Comparison of ENCODE assay signal across 27 cellular contexts in genomic region chr10:128594688-128595087, GRCh38.
"Had no signal": no experiment of that assay in that cellular context is flagged by ENCODE, and none has a peak within 500 bp of the region (broad histone marks: within the 10 kb centered on the region; RNA-seq: fewer than 3 reads in every experiment).

No MANE protein-coding gene starts in this region.

- H3K27me3 ChIP-seq: colonic mucosa, esophagus squamous epithelium, foreskin keratinocyte, gastrocnemius medialis, heart left ventricle, heart right ventricle had no signal

- FAIRE-seq: colon, endometrium, endothelial cell of umbilical vein, frontal cortex had no signal

- H3K9me3 ChIP-seq: colonic mucosa, gastrocnemius medialis had no signal

- DNase-seq: colonic mucosa; cortex of kidney; dermis blood vessel endothelial cell; dorsolateral prefrontal cortex; effector CD4-positive, alpha-beta T cell; effector CD8-positive, alpha-beta T cell; effector memory CD4-positive, alpha-beta T cell; effector memory CD8-positive, alpha-beta T cell; endodermal cell; erythroblast; esophagus squamous epithelium; foreskin fibroblast; foreskin keratinocyte; foreskin melanocyte; gastrocnemius medialis; glutamatergic neuron; head of caudate nucleus; heart left ventricle; heart right ventricle had no signal

- H3K4me1 ChIP-seq: colonic mucosa, esophagus squamous epithelium, foreskin keratinocyte, gastrocnemius medialis, gastroesophageal sphincter, heart left ventricle, heart right ventricle had no signal

- H3K36me3 ChIP-seq: colonic mucosa, esophagus squamous epithelium, gastrocnemius medialis, gastroesophageal sphincter, heart left ventricle, heart right ventricle had no signal

- H3K4me3 ChIP-seq: colonic mucosa, coronary artery, dorsolateral prefrontal cortex, esophagus squamous epithelium, gastrocnemius medialis, gastroesophageal sphincter, heart left ventricle, heart right ventricle had no signal

- H3K27ac ChIP-seq: colonic mucosa, coronary artery, dorsolateral prefrontal cortex, epithelial cell of prostate, esophagus squamous epithelium, foreskin keratinocyte, gastrocnemius medialis, gastroesophageal sphincter, heart left ventricle, heart right ventricle had no signal

- ATAC-seq: effector memory CD8-positive, alpha-beta T cell; esophagus mucosa; foreskin keratinocyte; gastrocnemius medialis; gastroesophageal sphincter; heart left ventricle; heart right ventricle had no signal
